11 cellular contexts compared by ENCODE assay signal in the genomic region with DNA sequence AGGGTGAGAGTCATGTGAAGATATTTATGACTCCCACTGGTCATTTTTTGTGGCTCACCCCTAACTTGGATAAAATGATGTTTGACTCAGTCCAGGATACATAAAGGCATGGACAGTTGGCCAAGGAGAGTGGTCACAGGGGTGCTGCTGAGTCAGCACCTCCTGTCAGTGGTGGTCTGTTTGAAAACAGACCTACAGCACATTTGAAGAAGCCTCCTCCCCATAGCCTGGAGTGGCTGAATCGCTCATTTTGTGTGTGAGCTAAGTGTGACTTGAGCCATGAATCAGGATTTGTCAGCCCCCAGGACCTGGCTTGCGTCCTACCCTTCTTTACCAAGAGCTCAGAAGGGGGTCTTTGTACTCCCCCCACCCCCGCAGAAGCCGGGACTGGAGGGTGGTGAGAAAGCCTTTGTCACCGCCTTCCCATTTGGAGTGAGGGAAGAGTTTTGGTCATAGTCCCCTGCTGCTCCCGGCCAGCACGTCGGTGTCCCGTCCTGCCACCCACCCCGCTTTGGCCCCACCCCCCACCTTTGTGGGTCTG. TPM values are rescaled to one million over a fixed set of nuclear protein-coding genes. Genes with fewer than 3 reads are reported as not detected.
DNase-seq lines count a peak whose midpoint lies in the region; ATAC-seq and TF ChIP-seq lines count a peak whose summit lies in the region.
"Had no signal": no experiment of that assay in that cellular context is flagged by ENCODE, and none has a peak within 500 bp of the region (broad histone marks: within the 10 kb centered on the region; RNA-seq: fewer than 3 reads in every experiment).

No MANE protein-coding gene starts in this region.

- no peak overlapping the region for H3K27ac ChIP-seq in HCT116 (ENCODE audit: low read depth, low read length)
- H3K27ac ChIP-seq in smooth muscle cell (ENCODE audit: low read depth): peak overlapping the region; percentile 84

- H3K9me3 Mint-ChIP-seq in natural killer cell: no peaks in the 10 kb centered on the region
- H3K9me3 Mint-ChIP-seq in activated naive CD4-positive, alpha-beta T cell treated with anti-CD3 and anti-CD28 coated beads for 36 hours: no peaks in the 10 kb centered on the region
- H3K9me3 Mint-ChIP-seq: stimulated activated naive CD8-positive, alpha-beta T cell treated with anti-CD3 and anti-CD28 coated beads, Interleukin-15, Interleukin-2, amounts not matched to agents 100 ng/mL and 50 ng/mL, for 24 hours had no signal

- H3K79me2 ChIP-seq in HCT116 (ENCODE audit: insufficient read depth, low read length): peaks cover 99% of the 10 kb centered on the region
- peaks cover 100% of the 10 kb centered on the region for H3K79me2 ChIP-seq in smooth muscle cell (ENCODE audit: low read depth)

- no peaks in the 10 kb centered on the region for H3K27me3 Mint-ChIP-seq in natural killer cell (ENCODE audit: low read depth in 2 of 2)
- peaks cover 4% of the 10 kb centered on the region for H3K27me3 Mint-ChIP-seq in activated naive CD4-positive, alpha-beta T cell treated with anti-CD3 and anti-CD28 coated beads for 36 hours (ENCODE audit: low read depth)
- H3K27me3 Mint-ChIP-seq: stimulated activated naive CD8-positive, alpha-beta T cell treated with anti-CD3 and anti-CD28 coated beads, Interleukin-15, Interleukin-2, amounts not matched to agents 100 ng/mL and 50 ng/mL, for 24 hours had no signal

- H3K4me1 ChIP-seq in HCT116 (ENCODE audit: control insufficient read depth in 1 of 2, insufficient read depth in 2 of 2, low read length in 2 of 2) (peaks cover 51 to 83% of the 10 kb centered on the region in 2 experiments), smooth muscle cell (ENCODE audit: low read depth) (peaks cover 48% of the 10 kb centered on the region)

- H3K4me1 Mint-ChIP-seq in natural killer cell: peaks cover 26 to 29% of the 10 kb centered on the region in 2 donors
- no peaks in the 10 kb centered on the region for H3K4me1 Mint-ChIP-seq in activated naive CD4-positive, alpha-beta T cell treated with anti-CD3 and anti-CD28 coated beads for 36 hours (ENCODE audit: low read depth)

- no peak for TF ChIP-seq RAD21 in HCT116 (IDR thresholded peaks at IDR 0.05; ENCODE audit: low read depth)

- POLR2A ChIA-PET in HCT116 (lab: Charles Lee): interaction anchor here (1.2 kb wide), 1 partner anchor 11 kb away, joined by 3 read pairs; no protein-coding TSS in a partner anchor

- no peak for TF ChIP-seq POLR2A in HCT116 (IDR thresholded peaks at IDR 0.05; ENCODE audit: borderline replicate concordance, extremely low read depth, insufficient read depth, insufficient read length)

- no peak overlapping the region for H2AFZ ChIP-seq in HCT116 (ENCODE audit: low read depth, low read length, poor library complexity, severe bottlenecking)
- no peak overlapping the region for H2AFZ ChIP-seq in smooth muscle cell (ENCODE audit: low read depth)

- no peak overlapping the region for H3K4me3 Mint-ChIP-seq in natural killer cell
- no peak overlapping the region for H3K4me3 Mint-ChIP-seq in activated naive CD4-positive, alpha-beta T cell treated with anti-CD3 and anti-CD28 coated beads for 36 hours
- H3K4me3 Mint-ChIP-seq: stimulated activated naive CD8-positive, alpha-beta T cell treated with anti-CD3 and anti-CD28 coated beads, Interleukin-15, Interleukin-2, amounts not matched to agents 100 ng/mL and 50 ng/mL, for 24 hours had no signal

- peak; percentile 59 for ATAC-seq in HCT116
- ATAC-seq in natural killer cell: no peak
- ATAC-seq in GM21786 (IDR thresholded peaks at IDR 0.05; ENCODE audit: unreplicated experiment): no peak

- no peaks in the 10 kb centered on the region for H3K36me3 Mint-ChIP-seq in natural killer cell
- no peaks in the 10 kb centered on the region for H3K36me3 Mint-ChIP-seq in activated naive CD4-positive, alpha-beta T cell treated with anti-CD3 and anti-CD28 coated beads for 36 hours (ENCODE audit: low read depth)

- RAD21 ChIA-PET in HCT116 (lab: Charles Lee; ENCODE audit: low non-redundant PET in 1 of 2, low total read pairs in 2 of 2, uncharacterized antibody in 2 of 2, unreplicated experiment in 2 of 2): no interaction called here

- DNase-seq in HCT116 (ENCODE audit: low read depth, low spot score) (no peak), glomerular visceral epithelial cell (ENCODE audit: extremely low spot score) (peak; percentile 90), smooth muscle cell (lab: John Stamatoyannopoulos, UW; ENCODE audit: unreplicated experiment) (no peak), natural killer cell (no peak), NCI-H526 (lab: John Stamatoyannopoulos, UW) (no peak)
- no peak for DNase-seq in activated naive CD4-positive, alpha-beta T cell treated with anti-CD3 and anti-CD28 coated beads for 36 hours
- DNase-seq: effector CD4-positive, alpha-beta T cell; NCI-H2081 treated with DMSO at 0.1 percent for 48 hours had no signal

- H3K4me3 ChIP-seq in HCT116 (replicated peaks in 1 of 2; ENCODE audit: low read depth in 1 of 2, low read length in 2 of 2) (peak overlapping the region in 1 of 2 experiments; percentile 38; a peak in 3 of 4 replicates), WI38 (ENCODE audit: low read depth, low read length) (0 out of 2 replicates have a peak overlapping the region, but pooled peaks have one; percentile 4), smooth muscle cell (no peak overlapping the region)

- H3F3A ChIP-seq in smooth muscle cell (ENCODE audit: low read depth): peaks cover 8% of the 10 kb centered on the region

- 8% methylated on average over 10 of the region's 10 CpGs for WGBS in smooth muscle cell (ENCODE audit: low lambda C conversion rate)

- intact Hi-C loops in HCT116 (cut with micrococcal nuclease) (loop anchor here (5.0 kb wide), 2 partner anchors 36 to 89 kb away; a partner anchor contains a TSS), natural killer cell (cut with micrococcal nuclease) (no loop called here)
- intact Hi-C loops in activated naive CD4-positive, alpha-beta T cell treated with anti-CD3 and anti-CD28 coated beads for 36 hours (cut with micrococcal nuclease): no loop called here

- H4K20me1 ChIP-seq in HCT116 (ENCODE audit: insufficient read depth): peaks cover 13% of the 10 kb centered on the region; the same call in 1 of the 2 replicates
- H4K20me1 ChIP-seq in smooth muscle cell (ENCODE audit: low read depth): peaks cover 82% of the 10 kb centered on the region

- H3K4me2 ChIP-seq in HCT116 (ENCODE audit: low read length): peak overlapping the region; percentile 77
- peak overlapping the region; percentile 75 for H3K4me2 ChIP-seq in smooth muscle cell

- H3K36me3 ChIP-seq in HCT116 (ENCODE audit: control insufficient read depth in 1 of 2, insufficient read depth in 2 of 2, low read length in 2 of 2): no peaks in the 10 kb centered on the region
- no peaks in the 10 kb centered on the region for H3K36me3 ChIP-seq in smooth muscle cell (ENCODE audit: low read depth)

- no peak overlapping the region for H3K27ac Mint-ChIP-seq in natural killer cell
- no peak overlapping the region for H3K27ac Mint-ChIP-seq in activated naive CD4-positive, alpha-beta T cell treated with anti-CD3 and anti-CD28 coated beads for 36 hours
- H3K27ac Mint-ChIP-seq: stimulated activated naive CD8-positive, alpha-beta T cell treated with anti-CD3 and anti-CD28 coated beads, Interleukin-15, Interleukin-2, amounts not matched to agents 100 ng/mL and 50 ng/mL, for 24 hours had no signal

- H3K27me3 ChIP-seq in HCT116 (ENCODE audit: insufficient read depth, low read length) (no peaks in the 10 kb centered on the region), smooth muscle cell (ENCODE audit: low read depth) (no peaks in the 10 kb centered on the region)

- no peaks in the 10 kb centered on the region for H3K9me3 ChIP-seq in HCT116 (ENCODE audit: control insufficient read depth in 1 of 2, insufficient read depth in 1 of 2, low read depth in 1 of 2, low read length in 2 of 2)
- no peaks in the 10 kb centered on the region for H3K9me3 ChIP-seq in smooth muscle cell (replicated peaks; ENCODE audit: low read depth)

- no peaks in the 10 kb centered on the region for H3K9me2 ChIP-seq in HCT116 (ENCODE audit: insufficient read depth)

- no peak for TF ChIP-seq CTCF in HCT116 (IDR thresholded peaks at IDR 0.05 in 2 of 3, conservative IDR thresholded peaks at IDR 0.05 in 1 of 3; ENCODE audit: borderline replicate concordance in 1 of 3, insufficient read depth in 1 of 3, low read depth in 2 of 3, low read length in 2 of 3)
- TF ChIP-seq CTCF in WI38 (IDR thresholded peaks at IDR 0.05; ENCODE audit: low read depth, low read length): no peak
- no peak for TF ChIP-seq CTCF in smooth muscle cell (IDR thresholded peaks at IDR 0.05; ENCODE audit: borderline replicate concordance, insufficient read depth, poor library complexity, severe bottlenecking)
- TF ChIP-seq CTCF in natural killer cell (IDR thresholded peaks at IDR 0.05): no peak

- H3K9ac ChIP-seq in HCT116 (ENCODE audit: low read length) (peak overlapping the region; percentile 45), smooth muscle cell (ENCODE audit: low read depth) (peak overlapping the region; percentile 59)

- CTCF ChIA-PET in HCT116 (lab: Charles Lee): interaction anchor here (0.6 kb wide), 1 partner anchor 163 kb away, joined by 3 read pairs; no protein-coding TSS in a partner anchor
- CTCF ChIA-PET in activated naive CD4-positive, alpha-beta T cell treated with anti-CD3 and anti-CD28 coated beads for 36 hours (lab: Charles Lee): interaction anchor here (0.5 kb wide), 1 partner anchor 188 kb away, joined by 3 read pairs; no protein-coding TSS in a partner anchor

- no TSS peak for BruUV-seq in HCT116 (replicated peaks; lab: Mats Ljungman, UMichigan)

TF ChIP-seq in HCT116, 20 proteins besides CTCF, POLR2A, EP300 and RAD21 (continues in another document):
- no peak for TF ChIP-seq TCF7L2 (IDR thresholded peaks at IDR 0.05; ENCODE audit: borderline replicate concordance, extremely low read depth, insufficient read depth, insufficient read length)
- no peak for TF ChIP-seq EZH2phosphoT487 (IDR thresholded peaks at IDR 0.05; ENCODE audit: borderline replicate concordance)

RNA-seq across cellular contexts. Expression of a gene that starts 35.6 kb away (rescaled TPM):
- 68.4 TPM for total RNA-seq in HCT116 (2021; ENCODE audit: unreplicated experiment)
- 31.0 and 40.5 TPM in 2 replicates for polyA plus RNA-seq in HCT116 (2012)
- 109 and 118 TPM in 2 replicates for total RNA-seq in smooth muscle cell
- polyA plus RNA-seq in smooth muscle cell: 10.2 and 30.3 TPM in 2 replicates
- 100 to 1,000 TPM in 1 of 3 donors, 10 to 100 TPM in 2; 84.6 to 136 (median 94.3) TPM for total RNA-seq in natural killer cell
- 1 to 10 TPM; 3.6 to 4.6 TPM for total RNA-seq in activated naive CD4-positive, alpha-beta T cell treated with anti-CD3 and anti-CD28 coated beads for 36 hours

Comparison
In these comparisons a context has a peak if more than half of its experiments do, and no peak if none do; other contexts are left out.
1. RNA of a gene that starts 35.6 kb away (total RNA-seq): 109 to 118 TPM in smooth muscle cell, 84.6 to 136 TPM in natural killer cell and 68.4 TPM in HCT116 (single experiment); 3.6 to 4.6 TPM in activated naive CD4-positive, alpha-beta T cell treated with anti-CD3 and anti-CD28 coated beads for 36 hours; every median in the first group is over 10 times any median in the second.